Comparison of ENCODE assay signal across 8 cellular contexts in genomic region chr1:243254927-243255790, GRCh38. TPM values are rescaled to one million over a fixed set of nuclear protein-coding genes. Genes with fewer than 3 reads are reported as not detected.
DNase-seq lines count a peak whose midpoint lies in the region; ATAC-seq and TF ChIP-seq lines count a peak whose summit lies in the region.

TSS of gene CEP170 (minus strand) at chr1:243255281. CDS start at chr1:243225280, 30,001 bp downstream.

- peak within 1 kb of the TSS; percentile 98 to 99 for H3K27ac ChIP-seq in coronary artery

- H3K4me3 Mint-ChIP-seq in activated CD4-positive, alpha-beta T cell treated with anti-CD3 and anti-CD28 coated beads, Interleukin-2, amount 10 ng/mL, durations not matched to agents 24 days and 14 days, result peak within 1 kb of the TSS; percentile 89

- H3K27ac Mint-ChIP-seq in activated CD4-positive, alpha-beta T cell treated with anti-CD3 and anti-CD28 coated beads, Interleukin-2, amount 10 ng/mL, durations not matched to agents 24 days and 14 days, result peak within 1 kb of the TSS; percentile 100

- TF ChIP-seq POLR2A in GM19193 (IDR thresholded peaks at IDR 0.05; ENCODE audit: extremely low read depth, insufficient read depth, insufficient read length), result peak; percentile 70

- H3K9me3 Mint-ChIP-seq in activated CD4-positive, alpha-beta T cell treated with anti-CD3 and anti-CD28 coated beads, Interleukin-2, amount 10 ng/mL, durations not matched to agents 24 days and 14 days, result no peaks in the 10 kb centered on the region

- H3K27me3 Mint-ChIP-seq in activated CD4-positive, alpha-beta T cell treated with anti-CD3 and anti-CD28 coated beads, Interleukin-2, amount 10 ng/mL, durations not matched to agents 24 days and 14 days, result no peaks in the 10 kb centered on the region

- peaks cover 4% of the 10 kb centered on the region for H3K36me3 Mint-ChIP-seq in activated CD4-positive, alpha-beta T cell treated with anti-CD3 and anti-CD28 coated beads, Interleukin-2, amount 10 ng/mL, durations not matched to agents 24 days and 14 days (ENCODE audit: low read depth)

- intact Hi-C loops in activated CD4-positive, alpha-beta T cell treated with anti-CD3 and anti-CD28 coated beads, Interleukin-2, amount 10 ng/mL, durations not matched to agents 24 days and 14 days (cut with micrococcal nuclease), result loop anchor here (1.0 to 10.0 kb wide), 12 partner anchors 32 to 1900 kb away; partner anchors contain the start of genes COX20, FH and KIF26B

- peak; percentile 56 for ATAC-seq in HG03439 (IDR thresholded peaks at IDR 0.05; ENCODE audit: unreplicated experiment)
- ATAC-seq in left lobe of liver, result peak; percentile 75

- peak within 1 kb of the TSS; percentile 86 for H3K4me3 ChIP-seq in coronary artery

- DNase-seq in Ammon's horn (ENCODE audit: low spot score), result peak; percentile 97
- peak; percentile 81 for DNase-seq in NCI-H510A treated with DMSO at 0.1 percent for 48 hours (lab: John Stamatoyannopoulos, UW)
- peak; percentile 96 for DNase-seq in activated CD4-positive, alpha-beta T cell treated with anti-CD3 and anti-CD28 coated beads, Interleukin-2, amount 10 ng/mL, durations not matched to agents 24 days and 14 days
- peak; percentile 94 for DNase-seq in coronary artery (ENCODE audit: low spot score)
- DNase-seq in left lobe of liver (ENCODE audit: low spot score), result peak; percentile 94
- peak; percentile 79 for DNase-seq in stimulated activated CD4-positive, alpha-beta T cell treated with anti-CD3 and anti-CD28 coated beads, Interleukin-2, amount 100 ng/mL, for 4 hours (ENCODE audit: low read depth)

- no peak for TF ChIP-seq CTCF in coronary artery (IDR thresholded peaks at IDR 0.05)

- peaks cover 33% of the 10 kb centered on the region for H3K4me1 Mint-ChIP-seq in activated CD4-positive, alpha-beta T cell treated with anti-CD3 and anti-CD28 coated beads, Interleukin-2, amount 10 ng/mL, durations not matched to agents 24 days and 14 days

RNA-seq across cellular contexts. Expression of gene CEP170, which starts in this region (rescaled TPM):
- total RNA-seq in activated CD4-positive, alpha-beta T cell treated with anti-CD3 and anti-CD28 coated beads, Interleukin-2, amount 10 ng/mL, durations not matched to agents 24 days and 14 days, result 47.2 and 53.4 TPM in 2 replicates
- total RNA-seq in left lobe of liver, result 11.3 TPM

Comparison
In these comparisons a context has a peak if more than half of its experiments do, and no peak if none do; other contexts are left out.
1. Peak in every context shown above with its lines: DNase-seq, ATAC-seq, H3K4me3 ChIP-seq and H3K27ac ChIP-seq.